1 cellular context compared by ENCODE assay signal in the genomic region with DNA sequence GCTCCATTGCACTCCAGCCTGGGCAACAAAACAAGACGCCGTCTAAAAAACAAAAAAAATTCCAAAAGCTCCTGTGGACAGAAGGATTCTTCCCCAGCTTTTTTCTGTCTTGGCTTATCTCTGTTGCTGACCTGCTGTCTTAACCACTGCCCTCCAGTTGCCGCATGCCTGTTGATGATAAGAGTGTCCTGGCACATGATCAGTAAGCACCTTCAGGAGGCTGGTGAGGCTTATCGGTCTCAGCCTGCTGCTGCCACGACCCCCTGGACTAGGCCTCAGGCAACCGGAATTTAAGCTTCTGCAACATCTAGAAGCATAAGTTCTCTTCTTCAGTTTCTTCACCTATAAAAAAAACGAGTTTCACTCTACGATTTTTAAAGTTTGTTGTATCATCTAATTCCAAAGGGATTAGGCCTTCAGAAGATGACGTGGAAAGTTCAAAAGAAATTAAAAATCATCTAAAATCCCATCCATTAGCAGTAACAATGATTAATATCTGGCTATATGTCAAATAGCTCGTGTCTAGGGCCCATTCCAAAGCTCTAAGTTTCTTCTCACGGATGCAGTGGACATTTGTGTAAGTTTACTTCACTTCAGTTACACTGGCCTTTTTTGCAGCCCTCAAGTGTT.
TF ChIP-seq lines count a peak whose summit lies in the region.

No MANE protein-coding gene starts in this region.

TF ChIP-seq in K562, 482 proteins besides CTCF, POLR2A, EP300 and RAD21 (continued from another document and continues in another):
- TF ChIP-seq, protein P1, sequence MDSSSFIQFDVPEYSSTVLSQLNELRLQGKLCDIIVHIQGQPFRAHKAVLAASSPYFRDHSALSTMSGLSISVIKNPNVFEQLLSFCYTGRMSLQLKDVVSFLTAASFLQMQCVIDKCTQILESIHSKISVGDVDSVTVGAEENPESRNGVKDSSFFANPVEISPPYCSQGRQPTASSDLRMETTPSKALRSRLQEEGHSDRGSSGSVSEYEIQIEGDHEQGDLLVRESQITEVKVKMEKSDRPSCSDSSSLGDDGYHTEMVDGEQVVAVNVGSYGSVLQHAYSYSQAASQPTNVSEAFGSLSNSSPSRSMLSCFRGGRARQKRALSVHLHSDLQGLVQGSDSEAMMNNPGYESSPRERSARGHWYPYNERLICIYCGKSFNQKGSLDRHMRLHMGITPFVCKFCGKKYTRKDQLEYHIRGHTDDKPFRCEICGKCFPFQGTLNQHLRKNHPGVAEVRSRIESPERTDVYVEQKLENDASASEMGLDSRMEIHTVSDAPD (CRISPR knock-in tag; IDR thresholded peaks at IDR 0.05), result no peak; the same call in 1 of the 2 replicates
- TF ChIP-seq ZNF184 (CRISPR knock-in tag; IDR thresholded peaks at IDR 0.05), result no peak
- TF ChIP-seq, protein P2, sequence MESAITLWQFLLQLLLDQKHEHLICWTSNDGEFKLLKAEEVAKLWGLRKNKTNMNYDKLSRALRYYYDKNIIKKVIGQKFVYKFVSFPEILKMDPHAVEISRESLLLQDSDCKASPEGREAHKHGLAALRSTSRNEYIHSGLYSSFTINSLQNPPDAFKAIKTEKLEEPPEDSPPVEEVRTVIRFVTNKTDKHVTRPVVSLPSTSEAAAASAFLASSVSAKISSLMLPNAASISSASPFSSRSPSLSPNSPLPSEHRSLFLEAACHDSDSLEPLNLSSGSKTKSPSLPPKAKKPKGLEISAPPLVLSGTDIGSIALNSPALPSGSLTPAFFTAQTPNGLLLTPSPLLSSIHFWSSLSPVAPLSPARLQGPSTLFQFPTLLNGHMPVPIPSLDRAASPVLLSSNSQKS (CRISPR knock-in tag; IDR thresholded peaks at IDR 0.05), result peak; percentile 66; the same call in 1 of the 2 replicates
- TF ChIP-seq MYBL2 (IDR thresholded peaks at IDR 0.05; ENCODE audit: low read depth), result no peak; the same call in 1 of the 2 replicates
- TF ChIP-seq MYBL2 (CRISPR knock-in tag; IDR thresholded peaks at IDR 0.05; ENCODE audit: borderline replicate concordance), result no peak
- TF ChIP-seq ZNF253 (CRISPR knock-in tag; conservative IDR thresholded peaks at IDR 0.05), result no peak
- 0 out of 2 replicates have a peak, but pooled peaks have one; percentile 22 for TF ChIP-seq SMC3 (conservative IDR thresholded peaks at IDR 0.05; ENCODE audit: insufficient read depth, low read depth, low read length)
- peak; percentile 79 for TF ChIP-seq ZNF384 (IDR thresholded peaks at IDR 0.05; ENCODE audit: low read depth, low read length)
- 0 out of 2 replicates have a peak, but pooled peaks have one; percentile 19 for TF ChIP-seq LARP7 (IDR thresholded peaks at IDR 0.05)
- no peak for TF ChIP-seq ZNF830 (CRISPR knock-in tag; IDR thresholded peaks at IDR 0.05)
- TF ChIP-seq BACH1 (tag; IDR thresholded peaks at IDR 0.05), result no peak
- peak; percentile 99 for TF ChIP-seq LEF1 (IDR thresholded peaks at IDR 0.05)
- no peak for TF ChIP-seq COPS2 (conservative IDR thresholded peaks at IDR 0.05)
- TF ChIP-seq PHF8 (IDR thresholded peaks at IDR 0.05; ENCODE audit: borderline replicate concordance, low read length), result no peak
- TF ChIP-seq PPARD (CRISPR knock-in tag; IDR thresholded peaks at IDR 0.05), result no peak
- peak; percentile 87 for TF ChIP-seq L3MBTL2 (IDR thresholded peaks at IDR 0.05)
- peak; percentile 97 for TF ChIP-seq MYNN (IDR thresholded peaks at IDR 0.05)
- TF ChIP-seq MYNN (CRISPR knock-in tag; IDR thresholded peaks at IDR 0.05), result no peak
- TF ChIP-seq, protein P3, sequence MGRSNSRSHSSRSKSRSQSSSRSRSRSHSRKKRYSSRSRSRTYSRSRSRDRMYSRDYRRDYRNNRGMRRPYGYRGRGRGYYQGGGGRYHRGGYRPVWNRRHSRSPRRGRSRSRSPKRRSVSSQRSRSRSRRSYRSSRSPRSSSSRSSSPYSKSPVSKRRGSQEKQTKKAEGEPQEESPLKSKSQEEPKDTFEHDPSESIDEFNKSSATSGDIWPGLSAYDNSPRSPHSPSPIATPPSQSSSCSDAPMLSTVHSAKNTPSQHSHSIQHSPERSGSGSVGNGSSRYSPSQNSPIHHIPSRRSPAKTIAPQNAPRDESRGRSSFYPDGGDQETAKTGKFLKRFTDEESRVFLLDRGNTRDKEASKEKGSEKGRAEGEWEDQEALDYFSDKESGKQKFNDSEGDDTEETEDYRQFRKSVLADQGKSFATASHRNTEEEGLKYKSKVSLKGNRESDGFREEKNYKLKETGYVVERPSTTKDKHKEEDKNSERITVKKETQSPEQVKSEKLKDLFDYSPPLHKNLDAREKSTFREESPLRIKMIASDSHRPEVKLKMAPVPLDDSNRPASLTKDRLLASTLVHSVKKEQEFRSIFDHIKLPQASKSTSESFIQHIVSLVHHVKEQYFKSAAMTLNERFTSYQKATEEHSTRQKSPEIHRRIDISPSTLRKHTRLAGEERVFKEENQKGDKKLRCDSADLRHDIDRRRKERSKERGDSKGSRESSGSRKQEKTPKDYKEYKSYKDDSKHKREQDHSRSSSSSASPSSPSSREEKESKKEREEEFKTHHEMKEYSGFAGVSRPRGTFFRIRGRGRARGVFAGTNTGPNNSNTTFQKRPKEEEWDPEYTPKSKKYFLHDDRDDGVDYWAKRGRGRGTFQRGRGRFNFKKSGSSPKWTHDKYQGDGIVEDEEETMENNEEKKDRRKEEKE (IDR thresholded peaks at IDR 0.05; ENCODE audit: borderline replicate concordance in 1 of 2, control insufficient read depth in 1 of 2, low read depth in 2 of 2, low read length in 1 of 2), result 0 out of 4 replicates have a peak, but pooled peaks of 1 of the 2 experiments have one; percentile 45
- no peak for TF ChIP-seq HDGF (IDR thresholded peaks at IDR 0.05)
- TF ChIP-seq, protein P4, sequence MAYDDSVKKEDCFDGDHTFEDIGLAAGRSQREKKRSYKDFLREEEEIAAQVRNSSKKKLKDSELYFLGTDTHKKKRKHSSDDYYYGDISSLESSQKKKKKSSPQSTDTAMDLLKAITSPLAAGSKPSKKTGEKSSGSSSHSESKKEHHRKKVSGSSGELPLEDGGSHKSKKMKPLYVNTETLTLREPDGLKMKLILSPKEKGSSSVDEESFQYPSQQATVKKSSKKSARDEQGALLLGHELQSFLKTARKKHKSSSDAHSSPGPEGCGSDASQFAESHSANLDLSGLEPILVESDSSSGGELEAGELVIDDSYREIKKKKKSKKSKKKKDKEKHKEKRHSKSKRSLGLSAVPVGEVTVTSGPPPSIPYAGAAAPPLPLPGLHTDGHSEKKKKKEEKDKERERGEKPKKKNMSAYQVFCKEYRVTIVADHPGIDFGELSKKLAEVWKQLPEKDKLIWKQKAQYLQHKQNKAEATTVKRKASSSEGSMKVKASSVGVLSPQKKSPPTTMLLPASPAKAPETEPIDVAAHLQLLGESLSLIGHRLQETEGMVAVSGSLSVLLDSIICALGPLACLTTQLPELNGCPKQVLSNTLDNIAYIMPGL (CRISPR knock-in tag; IDR thresholded peaks at IDR 0.05), result no peak
- peak; percentile 92; the same call in 1 of the 2 replicates for TF ChIP-seq ZNF584 (CRISPR knock-in tag; IDR thresholded peaks at IDR 0.05; ENCODE audit: low read depth)
- TF ChIP-seq, protein P5, sequence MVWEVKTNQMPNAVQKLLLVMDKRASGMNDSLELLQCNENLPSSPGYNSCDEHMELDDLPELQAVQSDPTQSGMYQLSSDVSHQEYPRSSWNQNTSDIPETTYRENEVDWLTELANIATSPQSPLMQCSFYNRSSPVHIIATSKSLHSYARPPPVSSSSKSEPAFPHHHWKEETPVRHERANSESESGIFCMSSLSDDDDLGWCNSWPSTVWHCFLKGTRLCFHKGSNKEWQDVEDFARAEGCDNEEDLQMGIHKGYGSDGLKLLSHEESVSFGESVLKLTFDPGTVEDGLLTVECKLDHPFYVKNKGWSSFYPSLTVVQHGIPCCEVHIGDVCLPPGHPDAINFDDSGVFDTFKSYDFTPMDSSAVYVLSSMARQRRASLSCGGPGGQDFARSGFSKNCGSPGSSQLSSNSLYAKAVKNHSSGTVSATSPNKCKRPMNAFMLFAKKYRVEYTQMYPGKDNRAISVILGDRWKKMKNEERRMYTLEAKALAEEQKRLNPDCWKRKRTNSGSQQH (CRISPR knock-in tag; IDR thresholded peaks at IDR 0.05), result peak; percentile 89
- TF ChIP-seq RBM34 (IDR thresholded peaks at IDR 0.05; ENCODE audit: borderline replicate concordance, insufficient read depth, low read length), result no peak
- TF ChIP-seq NR2F6 (CRISPR knock-in tag; IDR thresholded peaks at IDR 0.05), result no peak
- TF ChIP-seq, protein P6, sequence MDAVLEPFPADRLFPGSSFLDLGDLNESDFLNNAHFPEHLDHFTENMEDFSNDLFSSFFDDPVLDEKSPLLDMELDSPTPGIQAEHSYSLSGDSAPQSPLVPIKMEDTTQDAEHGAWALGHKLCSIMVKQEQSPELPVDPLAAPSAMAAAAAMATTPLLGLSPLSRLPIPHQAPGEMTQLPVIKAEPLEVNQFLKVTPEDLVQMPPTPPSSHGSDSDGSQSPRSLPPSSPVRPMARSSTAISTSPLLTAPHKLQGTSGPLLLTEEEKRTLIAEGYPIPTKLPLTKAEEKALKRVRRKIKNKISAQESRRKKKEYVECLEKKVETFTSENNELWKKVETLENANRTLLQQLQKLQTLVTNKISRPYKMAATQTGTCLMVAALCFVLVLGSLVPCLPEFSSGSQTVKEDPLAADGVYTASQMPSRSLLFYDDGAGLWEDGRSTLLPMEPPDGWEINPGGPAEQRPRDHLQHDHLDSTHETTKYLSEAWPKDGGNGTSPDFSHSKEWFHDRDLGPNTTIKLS (IDR thresholded peaks at IDR 0.05; ENCODE audit: borderline replicate concordance, low read depth), result peak; percentile 82; the same call in 1 of the 2 replicates
- no peak for TF ChIP-seq SIX5 (IDR thresholded peaks at IDR 0.05; ENCODE audit: borderline replicate concordance in 1 of 2, insufficient read depth in 1 of 2, low read depth in 1 of 2, low read length in 2 of 2)
- no peak for TF ChIP-seq SNIP1 (IDR thresholded peaks at IDR 0.05; ENCODE audit: low read depth)
- no peak for TF ChIP-seq ZSCAN32 (CRISPR knock-in tag; IDR thresholded peaks at IDR 0.05)
- no peak for TF ChIP-seq KDM5B (IDR thresholded peaks at IDR 0.05; ENCODE audit: insufficient replicate concordance, low read depth, low read length)
- no peak; the same call in 1 of the 2 replicates for TF ChIP-seq NFRKB (IDR thresholded peaks at IDR 0.05; ENCODE audit: low read depth)
- no peak for TF ChIP-seq ZNF561 (CRISPR knock-in tag; conservative IDR thresholded peaks at IDR 0.05)
- TF ChIP-seq, protein P7, sequence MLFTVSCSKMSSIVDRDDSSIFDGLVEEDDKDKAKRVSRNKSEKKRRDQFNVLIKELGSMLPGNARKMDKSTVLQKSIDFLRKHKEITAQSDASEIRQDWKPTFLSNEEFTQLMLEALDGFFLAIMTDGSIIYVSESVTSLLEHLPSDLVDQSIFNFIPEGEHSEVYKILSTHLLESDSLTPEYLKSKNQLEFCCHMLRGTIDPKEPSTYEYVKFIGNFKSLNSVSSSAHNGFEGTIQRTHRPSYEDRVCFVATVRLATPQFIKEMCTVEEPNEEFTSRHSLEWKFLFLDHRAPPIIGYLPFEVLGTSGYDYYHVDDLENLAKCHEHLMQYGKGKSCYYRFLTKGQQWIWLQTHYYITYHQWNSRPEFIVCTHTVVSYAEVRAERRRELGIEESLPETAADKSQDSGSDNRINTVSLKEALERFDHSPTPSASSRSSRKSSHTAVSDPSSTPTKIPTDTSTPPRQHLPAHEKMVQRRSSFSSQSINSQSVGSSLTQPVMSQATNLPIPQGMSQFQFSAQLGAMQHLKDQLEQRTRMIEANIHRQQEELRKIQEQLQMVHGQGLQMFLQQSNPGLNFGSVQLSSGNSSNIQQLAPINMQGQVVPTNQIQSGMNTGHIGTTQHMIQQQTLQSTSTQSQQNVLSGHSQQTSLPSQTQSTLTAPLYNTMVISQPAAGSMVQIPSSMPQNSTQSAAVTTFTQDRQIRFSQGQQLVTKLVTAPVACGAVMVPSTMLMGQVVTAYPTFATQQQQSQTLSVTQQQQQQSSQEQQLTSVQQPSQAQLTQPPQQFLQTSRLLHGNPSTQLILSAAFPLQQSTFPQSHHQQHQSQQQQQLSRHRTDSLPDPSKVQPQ (CRISPR knock-in tag; IDR thresholded peaks at IDR 0.05; ENCODE audit: borderline replicate concordance), result no peak
- TF ChIP-seq, protein P8, sequence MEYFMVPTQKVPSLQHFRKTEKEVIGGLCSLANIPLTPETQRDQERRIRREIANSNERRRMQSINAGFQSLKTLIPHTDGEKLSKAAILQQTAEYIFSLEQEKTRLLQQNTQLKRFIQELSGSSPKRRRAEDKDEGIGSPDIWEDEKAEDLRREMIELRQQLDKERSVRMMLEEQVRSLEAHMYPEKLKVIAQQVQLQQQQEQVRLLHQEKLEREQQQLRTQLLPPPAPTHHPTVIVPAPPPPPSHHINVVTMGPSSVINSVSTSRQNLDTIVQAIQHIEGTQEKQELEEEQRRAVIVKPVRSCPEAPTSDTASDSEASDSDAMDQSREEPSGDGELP (CRISPR knock-in tag; IDR thresholded peaks at IDR 0.05; ENCODE audit: borderline replicate concordance), result peak; percentile 91
- peak; percentile 100 for TF ChIP-seq CBFA2T3 (IDR thresholded peaks at IDR 0.05)
- peak; percentile 100 for TF ChIP-seq SMARCE1 (IDR thresholded peaks at IDR 0.05)
- peak; percentile 72 for TF ChIP-seq MEF2A (IDR thresholded peaks at IDR 0.05; ENCODE audit: control insufficient read depth, low read depth, low read length)
- TF ChIP-seq CHD2 (IDR thresholded peaks at IDR 0.05; ENCODE audit: low read depth, low read length), result no peak
- peak; percentile 96 for TF ChIP-seq MTA1 (IDR thresholded peaks at IDR 0.05; ENCODE audit: borderline replicate concordance)
- peak; percentile 100 for TF ChIP-seq SMARCA4 (IDR thresholded peaks at IDR 0.05)
- TF ChIP-seq, protein P9, sequence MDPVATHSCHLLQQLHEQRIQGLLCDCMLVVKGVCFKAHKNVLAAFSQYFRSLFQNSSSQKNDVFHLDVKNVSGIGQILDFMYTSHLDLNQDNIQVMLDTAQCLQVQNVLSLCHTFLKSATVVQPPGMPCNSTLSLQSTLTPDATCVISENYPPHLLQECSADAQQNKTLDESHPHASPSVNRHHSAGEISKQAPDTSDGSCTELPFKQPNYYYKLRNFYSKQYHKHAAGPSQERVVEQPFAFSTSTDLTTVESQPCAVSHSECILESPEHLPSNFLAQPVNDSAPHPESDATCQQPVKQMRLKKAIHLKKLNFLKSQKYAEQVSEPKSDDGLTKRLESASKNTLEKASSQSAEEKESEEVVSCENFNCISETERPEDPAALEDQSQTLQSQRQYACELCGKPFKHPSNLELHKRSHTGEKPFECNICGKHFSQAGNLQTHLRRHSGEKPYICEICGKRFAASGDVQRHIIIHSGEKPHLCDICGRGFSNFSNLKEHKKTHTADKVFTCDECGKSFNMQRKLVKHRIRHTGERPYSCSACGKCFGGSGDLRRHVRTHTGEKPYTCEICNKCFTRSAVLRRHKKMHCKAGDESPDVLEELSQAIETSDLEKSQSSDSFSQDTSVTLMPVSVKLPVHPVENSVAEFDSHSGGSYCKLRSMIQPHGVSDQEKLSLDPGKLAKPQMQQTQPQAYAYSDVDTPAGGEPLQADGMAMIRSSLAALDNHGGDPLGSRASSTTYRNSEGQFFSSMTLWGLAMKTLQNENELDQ (CRISPR knock-in tag; IDR thresholded peaks at IDR 0.05; ENCODE audit: borderline replicate concordance), result no peak
- TF ChIP-seq ZSCAN29 (IDR thresholded peaks at IDR 0.05), result no peak
- TF ChIP-seq RFX7 (CRISPR knock-in tag; IDR thresholded peaks at IDR 0.05), result no peak
- 0 out of 4 replicates have a peak, but pooled peaks of 1 of the 2 experiments have one; percentile 39 for TF ChIP-seq KDM4B (IDR thresholded peaks at IDR 0.05; ENCODE audit: borderline replicate concordance in 2 of 2, low read depth in 1 of 2)
- peak; percentile 100 for TF ChIP-seq TRIM24 (IDR thresholded peaks at IDR 0.05)
- 0 out of 2 replicates have a peak, but pooled peaks have one; percentile 9 for TF ChIP-seq CEBPB (tag; IDR thresholded peaks at IDR 0.05)
- TF ChIP-seq MAFF (IDR thresholded peaks at IDR 0.05; ENCODE audit: low read length), result peak; percentile 58
- TF ChIP-seq CCAR2 (IDR thresholded peaks at IDR 0.05; ENCODE audit: low read depth, low read length), result no peak
